23 cellular contexts compared by ENCODE assay signal in the genomic region with DNA sequence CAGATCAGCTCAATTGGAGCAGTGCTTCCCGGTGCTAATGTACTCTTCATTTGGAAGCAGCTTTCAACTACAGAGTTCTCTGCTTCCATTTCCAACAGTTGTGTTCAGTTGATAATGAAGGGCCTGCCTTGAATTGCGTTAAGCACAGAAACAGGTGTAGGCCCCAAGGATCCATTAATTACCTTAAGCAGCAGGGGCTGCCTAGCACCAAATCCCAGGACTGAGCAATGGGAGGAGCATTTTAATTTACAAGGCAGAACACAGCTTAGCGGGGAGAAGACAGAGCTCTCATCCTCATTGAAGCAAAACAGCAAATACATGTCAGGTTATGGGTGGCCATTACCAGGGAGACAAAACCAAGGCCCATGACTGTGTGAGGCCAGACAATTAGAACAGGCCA.
"Had no signal": no experiment of that assay in that cellular context is flagged by ENCODE, and none has a peak within 500 bp of the region (broad histone marks: within the 10 kb centered on the region; RNA-seq: fewer than 3 reads in every experiment).

No MANE protein-coding gene starts in this region.

- H3K27ac ChIP-seq: breast epithelium, parathyroid adenoma, right atrium auricular region, tibial nerve had no signal

- H3K9ac ChIP-seq: parathyroid adenoma had no signal

- H2AFZ ChIP-seq: parathyroid adenoma had no signal

- H3K36me3 ChIP-seq: breast epithelium, right atrium auricular region, tibial nerve had no signal

- H3K4me3 ChIP-seq: breast epithelium, right atrium auricular region, smooth muscle cell, tibial nerve had no signal

- H3K9me3 ChIP-seq: breast epithelium, right atrium auricular region, tibial nerve had no signal

- H3K4me1 ChIP-seq: breast epithelium, parathyroid adenoma, right atrium auricular region had no signal

- FAIRE-seq: endometrium, frontal cortex, keratinocyte had no signal

- H3K4me2 ChIP-seq: smooth muscle cell had no signal

- H3K79me2 ChIP-seq: parathyroid adenoma had no signal

- DNase-seq: activated CD4-positive, alpha-beta T cell treated with anti-CD3 and anti-CD28 coated beads, Interleukin-2, amount 50 U/mL, for 1 hour; activated CD8-positive, alpha-beta T cell treated with anti-CD3 and anti-CD28 coated beads for 36 hours; activated gamma-delta T cell treated with Interleukin-2 at 50 U/mL for 16 hours; activated naive CD8-positive, alpha-beta T cell treated with anti-CD3 and anti-CD28 coated beads, Interleukin-2, amount 50 U/mL, for 24 hours; activated T-cell treated with anti-CD3 and anti-CD28 coated beads, Interleukin-2, amount 50 U/mL, for 4 hours; amygdala; left cardiac atrium; left ventricle myocardium superior; mammary epithelial cell; naive thymus-derived CD4-positive, alpha-beta T cell; occipital lobe; stimulated activated CD4-positive, alpha-beta T cell treated with anti-CD3 and anti-CD28 coated beads, Interleukin-1b, Interleukin-23, amount 100 ng/mL, for 48 hours; stimulated activated naive CD4-positive, alpha-beta T cell; T-helper 17 cell; T1000 had no signal

- H3K27me3 ChIP-seq: breast epithelium, right atrium auricular region, tibial nerve had no signal
